In the genomic region with DNA sequence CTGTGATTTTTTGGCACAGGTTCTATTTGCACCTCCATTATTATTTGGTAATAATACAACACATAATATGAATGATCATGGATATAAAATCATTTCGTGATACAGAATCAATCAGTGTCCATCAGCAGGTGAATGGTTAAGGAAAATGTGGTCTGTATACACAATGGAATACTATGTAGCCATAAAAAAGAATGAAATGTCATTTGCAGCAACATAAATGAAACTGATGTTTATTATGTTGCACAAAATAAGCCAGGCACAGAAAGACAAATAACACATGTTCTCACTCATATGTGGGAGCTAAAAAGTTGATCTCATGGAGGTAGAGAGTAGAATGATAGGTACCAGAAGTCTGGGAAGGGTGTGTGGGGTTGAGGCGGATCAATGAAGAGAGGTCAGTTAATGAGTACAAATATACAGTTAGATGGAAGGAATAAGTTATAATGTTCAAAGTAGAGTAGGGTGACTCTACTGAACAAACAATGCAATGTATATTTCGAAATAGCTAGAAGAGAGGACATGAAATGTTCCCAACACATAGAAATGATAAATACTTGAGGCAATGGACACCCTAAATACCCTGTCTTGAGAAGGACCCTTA, we compare ENCODE assay signal across 13 cellular contexts. TPM values are rescaled to one million over a fixed set of nuclear protein-coding genes. Genes with fewer than 3 reads are reported as not detected.
DNase-seq lines count a peak whose midpoint lies in the region; ATAC-seq and TF ChIP-seq lines count a peak whose summit lies in the region.
"Had no signal": no experiment of that assay in that cellular context is flagged by ENCODE, and none has a peak within 500 bp of the region (broad histone marks: within the 10 kb centered on the region; RNA-seq: fewer than 3 reads in every experiment).

No MANE protein-coding gene starts in this region.

- H3K79me2 ChIP-seq in hepatocyte, result peaks cover 26% of the 10 kb centered on the region

- H3K36me3 ChIP-seq in hepatocyte (replicated peaks; ENCODE audit: insufficient read depth, low read depth), result no peaks in the 10 kb centered on the region

- H3K4me1 ChIP-seq in hepatocyte (ENCODE audit: insufficient read depth), result no peaks in the 10 kb centered on the region

- no peaks in the 10 kb centered on the region for H3K36me3 Mint-ChIP-seq in activated naive CD8-positive, alpha-beta T cell
- no peaks in the 10 kb centered on the region for H3K36me3 Mint-ChIP-seq in activated naive CD8-positive, alpha-beta T cell treated with anti-CD3 and anti-CD28 coated beads for 36 hours
- H3K36me3 Mint-ChIP-seq in T-cell (no peaks in the 10 kb centered on the region), progenitor cell of endocrine pancreas (ENCODE audit: insufficient read depth) (no peaks in the 10 kb centered on the region)
- H3K36me3 Mint-ChIP-seq: stimulated activated memory B cell treated with anti-CD40 and anti-IgM and Interleukin-4, amounts not matched to agents 10 μg/mL and 1 μg/mL and 100 μg/mL, for 72 hours had no signal

- no peaks in the 10 kb centered on the region for H3K9me2 ChIP-seq in hepatocyte (replicated peaks; ENCODE audit: insufficient read depth)

- H3K4me2 ChIP-seq in hepatocyte, result peak overlapping the region; percentile 68

- peak overlapping the region; percentile 84 for H3K4me3 Mint-ChIP-seq in activated naive CD8-positive, alpha-beta T cell
- no peak overlapping the region for H3K4me3 Mint-ChIP-seq in activated naive CD8-positive, alpha-beta T cell treated with anti-CD3 and anti-CD28 coated beads for 36 hours
- H3K4me3 Mint-ChIP-seq in T-cell (peak overlapping the region; percentile 76 to 88 (median 83)), progenitor cell of endocrine pancreas (ENCODE audit: low read depth) (peak overlapping the region; percentile 86)

- WGBS in hepatocyte (ENCODE audit: low lambda C conversion rate, missing lambda C conversion rate), result 76% methylated on average over 3 of the region's 3 CpGs

- no peak overlapping the region for H3K27ac Mint-ChIP-seq in activated naive CD8-positive, alpha-beta T cell
- H3K27ac Mint-ChIP-seq in activated naive CD8-positive, alpha-beta T cell treated with anti-CD3 and anti-CD28 coated beads for 36 hours, result no peak overlapping the region
- no peak overlapping the region for H3K27ac Mint-ChIP-seq in T-cell
- H3K27ac Mint-ChIP-seq in progenitor cell of endocrine pancreas, result peak overlapping the region; percentile 5
- H3K27ac Mint-ChIP-seq: dendritic cell treated with granulocyte-macrophage colony-stimulating factor and Interleukin-4, amounts not matched to agents 40 ng/mL and 50 ng/mL, for 4 days; stimulated activated memory B cell treated with anti-CD40 and anti-IgM and Interleukin-4, amounts not matched to agents 10 μg/mL and 1 μg/mL and 100 μg/mL, for 72 hours had no signal

- H2AFZ ChIP-seq in hepatocyte, result no peak overlapping the region

- DNase-seq in activated naive CD8-positive, alpha-beta T cell treated with anti-CD3 and anti-CD28 coated beads for 36 hours, result no peak
- no peak for DNase-seq in T-cell
- DNase-seq in hepatocyte (ENCODE audit: low spot score), result no peak
- no peak for DNase-seq in progenitor cell of endocrine pancreas (ENCODE audit: low spot score, unreplicated experiment)
- DNase-seq in RPMI8226, result no peak
- DNase-seq in GDM1 (lab: John Stamatoyannopoulos, UW), result no peak
- DNase-seq: NCI-H1048; NCI-H345; stimulated activated CD4-positive, alpha-beta T cell treated with anti-CD3 and anti-CD28 coated beads, Interleukin-2, amount 100 ng/mL, for 48 hours had no signal

- no peak for TF ChIP-seq CTCF in hepatocyte (IDR thresholded peaks at IDR 0.05; ENCODE audit: poor library complexity)
- TF ChIP-seq CTCF in progenitor cell of endocrine pancreas (IDR thresholded peaks at IDR 0.05; ENCODE audit: unreplicated experiment), result no peak

- H3K27ac ChIP-seq in hepatocyte, result peak overlapping the region; percentile 84

- ATAC-seq in T-cell (replicated peaks in 1 of 4) (no peak), GM18909 (IDR thresholded peaks at IDR 0.05; ENCODE audit: poor library complexity, unreplicated experiment) (no peak)
- ATAC-seq: stimulated activated memory B cell treated with anti-CD40 and anti-IgM and Interleukin-4, amounts not matched to agents 10 μg/mL and 1 μg/mL and 100 μg/mL, for 72 hours had no signal

- H3K27me3 Mint-ChIP-seq in activated naive CD8-positive, alpha-beta T cell, result no peaks in the 10 kb centered on the region
- H3K27me3 Mint-ChIP-seq in activated naive CD8-positive, alpha-beta T cell treated with anti-CD3 and anti-CD28 coated beads for 36 hours, result peaks cover 9% of the 10 kb centered on the region
- H3K27me3 Mint-ChIP-seq in T-cell, result peaks cover under 1 to 17% of the 10 kb centered on the region in 2 donors
- no peaks in the 10 kb centered on the region for H3K27me3 Mint-ChIP-seq in progenitor cell of endocrine pancreas

- H3K27me3 ChIP-seq in hepatocyte, result no peaks in the 10 kb centered on the region

- no peaks in the 10 kb centered on the region for H3K9me3 ChIP-seq in hepatocyte (ENCODE audit: low read depth)

- peaks cover 10% of the 10 kb centered on the region for H3K4me1 Mint-ChIP-seq in activated naive CD8-positive, alpha-beta T cell (ENCODE audit: low read depth)
- no peaks in the 10 kb centered on the region for H3K4me1 Mint-ChIP-seq in activated naive CD8-positive, alpha-beta T cell treated with anti-CD3 and anti-CD28 coated beads for 36 hours
- H3K4me1 Mint-ChIP-seq in T-cell (peaks cover 8 to 13% (median 11%) of the 10 kb centered on the region in 3 donors), progenitor cell of endocrine pancreas (ENCODE audit: low read depth) (peaks cover 23% of the 10 kb centered on the region)

- peaks cover 4% of the 10 kb centered on the region for H3K9me3 Mint-ChIP-seq in activated naive CD8-positive, alpha-beta T cell (ENCODE audit: low read depth)
- H3K9me3 Mint-ChIP-seq in activated naive CD8-positive, alpha-beta T cell treated with anti-CD3 and anti-CD28 coated beads for 36 hours, result no peaks in the 10 kb centered on the region
- H3K9me3 Mint-ChIP-seq in T-cell (peaks cover 0 to 3% (median 0%) of the 10 kb centered on the region in 3 donors), progenitor cell of endocrine pancreas (ENCODE audit: low read depth) (no peaks in the 10 kb centered on the region)
- H3K9me3 Mint-ChIP-seq: dendritic cell treated with granulocyte-macrophage colony-stimulating factor and Interleukin-4, amounts not matched to agents 40 ng/mL and 50 ng/mL, for 4 days; stimulated activated memory B cell treated with anti-CD40 and anti-IgM and Interleukin-4, amounts not matched to agents 10 μg/mL and 1 μg/mL and 100 μg/mL, for 72 hours had no signal

- H4K20me1 ChIP-seq in hepatocyte (ENCODE audit: insufficient read depth, poor library complexity, severe bottlenecking), result peaks cover 20% of the 10 kb centered on the region

- CTCF ChIA-PET in T-cell (lab: Charles Lee), result no interaction called here

- H3K4me3 ChIP-seq in hepatocyte, result no peak overlapping the region

- POLR2A ChIA-PET in T-cell (lab: Charles Lee), result no interaction called here

RNA-seq across cellular contexts. Expression of gene SMARCA1, which starts 1.1 kb away (rescaled TPM):
- total RNA-seq in activated naive CD8-positive, alpha-beta T cell treated with anti-CD3 and anti-CD28 coated beads for 36 hours, result under 1 TPM; 0.40 to 0.47 TPM
- total RNA-seq in T-cell (1 to 10 TPM in 2 of 5 donors, under 1 TPM in 3; 0.62 to 1.4 (median 0.98) TPM), hepatocyte (118 and 119 TPM in 2 replicates), progenitor cell of endocrine pancreas (183 TPM in 2 replicates)
- 66.7 and 69.0 TPM in 2 replicates for polyA plus RNA-seq in hepatocyte

RNA-seq across cellular contexts. Expression of gene OCRL, which starts 15.7 kb away (rescaled TPM):
- total RNA-seq in activated naive CD8-positive, alpha-beta T cell treated with anti-CD3 and anti-CD28 coated beads for 36 hours, result 1 to 10 TPM; 3.9 to 4.0 TPM
- 1 to 10 TPM; 2.2 to 4.6 (median 3.0) TPM for total RNA-seq in T-cell
- total RNA-seq in hepatocyte, result 18.4 and 21.6 TPM in 2 replicates
- polyA plus RNA-seq in hepatocyte, result 10.5 and 11.2 TPM in 2 replicates
- total RNA-seq in progenitor cell of endocrine pancreas, result 57.2 and 60.3 TPM in 2 replicates

Comparison
In these comparisons a context has a peak if more than half of its experiments do, and no peak if none do; other contexts are left out.
1. RNA of gene SMARCA1, which starts 1.1 kb away (total RNA-seq): 183 TPM in progenitor cell of endocrine pancreas and 118 to 119 TPM in hepatocyte; 0.62 to 1.4 TPM in T-cell and 0.40 to 0.47 TPM in activated naive CD8-positive, alpha-beta T cell treated with anti-CD3 and anti-CD28 coated beads for 36 hours; every median in the first group is over 10 times any median in the second.